In the genomic region with DNA sequence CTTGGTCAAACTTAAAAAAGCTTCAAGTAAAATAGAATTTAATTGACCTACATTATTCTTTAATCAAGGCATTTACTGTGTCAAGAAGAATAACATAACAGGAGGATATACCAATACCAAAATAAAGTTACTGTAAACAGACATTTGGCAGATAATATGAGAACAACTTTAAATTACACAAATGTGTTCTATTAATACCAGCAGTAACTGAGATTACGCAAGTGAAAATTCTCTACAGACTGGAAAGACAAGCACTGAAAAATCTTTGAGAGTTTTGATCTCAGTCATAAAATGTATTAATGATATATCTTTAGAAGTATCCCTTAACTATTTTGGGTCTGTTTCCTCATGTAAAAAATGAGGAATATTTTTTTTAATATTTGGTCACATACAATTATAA, we compare ENCODE assay signal across 23 cellular contexts.
"Had no signal": no experiment of that assay in that cellular context is flagged by ENCODE, and none has a peak within 500 bp of the region (broad histone marks: within the 10 kb centered on the region; RNA-seq: fewer than 3 reads in every experiment).

No MANE protein-coding gene starts in this region.

- H3K27ac Mint-ChIP-seq: activated CD4-positive, alpha-beta T cell treated with anti-CD3 and anti-CD28 coated beads, Interleukin-2, amount 10 ng/mL, durations not matched to agents 7 days and 5 days; activated CD8-positive, alpha-beta T cell treated with anti-CD3 and anti-CD28 coated beads, Interleukin-2, amount 10 ng/mL, durations not matched to agents 7 days and 5 days; activated naive CD8-positive, alpha-beta T cell treated with anti-CD3 and anti-CD28 coated beads, Interleukin-2, amount 10 ng/mL, durations not matched to agents 7 days and 5 days; activated T-cell treated with anti-CD3 and anti-CD28 coated beads, Interleukin-2, amount 50 U/mL, for 24 hours; activated T-helper 2 cell treated with anti-CD3 and anti-CD28 coated beads, Interferon-gamma antibody, Interleukin-2, Interleukin-4, amounts not matched to agents 10 μg/mL and 5 μg/mL and 100 μg/mL, durations not matched to agents 14 hours and 24 hours and 36 hours; mesothelial cell of epicardium; natural killer cell treated with Interleukin-12 subunit alpha and Interleukin-12 subunit beta and Interleukin-15 and Interleukin-18, amount 100 ng/mL, for 72 hours; stimulated activated effector memory CD8-positive, alpha-beta T cell treated with anti-CD3 and anti-CD28 coated beads, Interleukin-12 subunit alpha, Interleukin-12 subunit beta, amount 100 ng/mL, for 72 hours had no signal

- H3K27me3 Mint-ChIP-seq: activated CD4-positive, alpha-beta T cell treated with anti-CD3 and anti-CD28 coated beads, Interleukin-2, amount 10 ng/mL, durations not matched to agents 7 days and 5 days; activated naive CD8-positive, alpha-beta T cell treated with anti-CD3 and anti-CD28 coated beads, Interleukin-2, amount 10 ng/mL, durations not matched to agents 7 days and 5 days; activated T-cell treated with anti-CD3 and anti-CD28 coated beads, Interleukin-2, amount 50 U/mL, for 24 hours; brain; natural killer cell treated with Interleukin-12 subunit alpha and Interleukin-12 subunit beta and Interleukin-15 and Interleukin-18, amount 100 ng/mL, for 72 hours had no signal

- H3K27ac ChIP-seq: neutrophil, pancreas, right lobe of liver, testis, upper lobe of left lung had no signal

- H3K36me3 Mint-ChIP-seq: activated naive CD8-positive, alpha-beta T cell treated with anti-CD3 and anti-CD28 coated beads, Interleukin-2, amount 10 ng/mL, durations not matched to agents 7 days and 5 days; brain; mesothelial cell of epicardium; natural killer cell treated with Interleukin-12 subunit alpha and Interleukin-12 subunit beta and Interleukin-15 and Interleukin-18, amount 100 ng/mL, for 72 hours; stimulated activated effector memory CD8-positive, alpha-beta T cell treated with anti-CD3 and anti-CD28 coated beads, Interleukin-12 subunit alpha, Interleukin-12 subunit beta, amount 100 ng/mL, for 72 hours had no signal

- H3K9me3 ChIP-seq: gastroesophageal sphincter, neutrophil, pancreas, right lobe of liver, testis, upper lobe of left lung had no signal

- ATAC-seq: activated CD8-positive, alpha-beta T cell treated with anti-CD3 and anti-CD28 coated beads, Interleukin-2, amount 10 ng/mL, durations not matched to agents 7 days and 5 days; gastroesophageal sphincter; left cardiac atrium; natural killer cell treated with Interleukin-12 subunit alpha and Interleukin-12 subunit beta and Interleukin-15 and Interleukin-18, amount 100 ng/mL, for 72 hours; pancreas; stimulated activated effector memory CD8-positive, alpha-beta T cell treated with anti-CD3 and anti-CD28 coated beads, Interleukin-12 subunit alpha, Interleukin-12 subunit beta, amount 100 ng/mL, for 72 hours had no signal

- H3K4me1 ChIP-seq: pancreas, testis had no signal

- H3K4me1 Mint-ChIP-seq: activated CD4-positive, alpha-beta T cell treated with anti-CD3 and anti-CD28 coated beads, Interleukin-2, amount 10 ng/mL, durations not matched to agents 7 days and 5 days; activated naive CD8-positive, alpha-beta T cell treated with anti-CD3 and anti-CD28 coated beads, Interleukin-2, amount 10 ng/mL, durations not matched to agents 7 days and 5 days; brain; stimulated activated effector memory CD8-positive, alpha-beta T cell treated with anti-CD3 and anti-CD28 coated beads, Interleukin-12 subunit alpha, Interleukin-12 subunit beta, amount 100 ng/mL, for 72 hours had no signal

- DNase-seq: activated CD4-positive, alpha-beta T cell treated with anti-CD3 and anti-CD28 coated beads, Interleukin-2, amount 10 ng/mL, durations not matched to agents 7 days and 5 days; activated CD8-positive, alpha-beta T cell treated with anti-CD3 and anti-CD28 coated beads, Interleukin-2, amount 10 ng/mL, durations not matched to agents 7 days and 5 days; activated naive CD4-positive, alpha-beta T cell treated with Interleukin-2 at 50 U/mL for 16 hours; activated naive CD8-positive, alpha-beta T cell treated with anti-CD3 and anti-CD28 coated beads, Interleukin-2, amount 10 ng/mL, durations not matched to agents 7 days and 5 days; activated T-cell treated with anti-CD3 and anti-CD28 coated beads, Interleukin-2, amount 50 U/mL, for 24 hours; effector CD4-positive, alpha-beta T cell; heart left ventricle; left cardiac atrium; pancreas; right lobe of liver; stimulated activated CD4-positive, alpha-beta T cell treated with anti-CD3 and anti-CD28 coated beads, Interleukin-4, amount 100 ng/mL, for 24 hours; T-helper 1 cell; T1000; testis; upper lobe of left lung had no signal

- H3K4me3 Mint-ChIP-seq: activated CD4-positive, alpha-beta T cell treated with anti-CD3 and anti-CD28 coated beads, Interleukin-2, amount 10 ng/mL, durations not matched to agents 7 days and 5 days; activated CD8-positive, alpha-beta T cell treated with anti-CD3 and anti-CD28 coated beads, Interleukin-2, amount 10 ng/mL, durations not matched to agents 7 days and 5 days; activated naive CD8-positive, alpha-beta T cell treated with anti-CD3 and anti-CD28 coated beads, Interleukin-2, amount 10 ng/mL, durations not matched to agents 7 days and 5 days; activated T-cell treated with anti-CD3 and anti-CD28 coated beads, Interleukin-2, amount 50 U/mL, for 24 hours; brain; mesothelial cell of epicardium; natural killer cell treated with Interleukin-12 subunit alpha and Interleukin-12 subunit beta and Interleukin-15 and Interleukin-18, amount 100 ng/mL, for 72 hours; stimulated activated effector memory CD8-positive, alpha-beta T cell treated with anti-CD3 and anti-CD28 coated beads, Interleukin-12 subunit alpha, Interleukin-12 subunit beta, amount 100 ng/mL, for 72 hours had no signal

- H3K36me3 ChIP-seq: gastroesophageal sphincter, heart left ventricle, neutrophil, pancreas, right lobe of liver, upper lobe of left lung had no signal

- H3K27me3 ChIP-seq: gastroesophageal sphincter, heart left ventricle, neutrophil, right lobe of liver, testis, upper lobe of left lung had no signal

- H3K4me3 ChIP-seq: gastroesophageal sphincter, heart left ventricle, lung, pancreas, right lobe of liver, testis, upper lobe of left lung had no signal
